In the genomic region with DNA sequence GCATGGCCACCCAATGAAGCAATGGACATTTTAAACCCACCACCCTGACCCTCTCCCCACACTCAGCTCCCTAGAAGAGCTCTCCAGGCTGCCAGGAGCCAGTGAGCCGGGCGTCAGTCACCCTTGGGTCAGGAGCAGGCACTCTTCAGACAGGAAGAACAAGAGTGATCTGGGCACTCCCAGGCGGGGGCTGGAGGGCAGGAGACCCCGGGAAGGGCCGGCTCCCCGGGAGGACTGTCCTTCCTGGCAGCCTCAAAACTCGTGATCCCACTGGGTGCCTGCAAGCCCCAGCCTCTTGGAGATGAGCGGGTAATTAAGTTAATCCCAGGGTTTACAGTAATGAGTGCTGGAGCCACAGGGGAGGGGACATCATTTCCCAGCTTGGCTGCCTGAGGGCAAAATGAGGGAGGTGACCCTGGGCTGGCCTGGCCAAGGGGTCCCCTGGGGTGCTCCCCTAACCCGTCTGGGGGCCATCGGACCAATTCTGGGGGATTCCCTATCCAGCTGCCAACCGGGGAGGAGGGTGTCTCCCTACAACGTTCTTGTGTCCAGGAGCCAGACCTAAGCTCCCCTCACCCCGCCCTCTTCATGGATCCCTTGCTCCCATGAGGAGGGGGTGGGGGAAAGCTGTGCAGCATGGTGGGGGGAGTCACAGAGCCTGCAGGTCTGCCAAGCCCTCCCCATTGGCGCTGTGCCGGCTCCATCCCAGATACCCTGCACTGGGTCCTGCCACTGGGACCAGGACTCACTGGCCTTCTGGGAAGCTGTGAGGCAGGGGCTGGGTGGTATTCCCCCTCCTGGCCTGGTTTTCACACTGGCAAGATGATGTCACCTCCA, we compare ENCODE assay signal across 1 cellular context.
TF ChIP-seq lines count a peak whose summit lies in the region.

No MANE protein-coding gene starts in this region.

TF ChIP-seq in H1, 55 proteins besides CTCF, POLR2A, EP300 and RAD21:
- no peak for TF ChIP-seq CBX5 (IDR thresholded peaks at IDR 0.05; ENCODE audit: low read depth, low read length)
